1 cellular context compared by ENCODE assay signal in genomic region chr17:42928714-42929496, GRCh38.
A peak's percentile ranks its signal among the peaks of the same experiment; 100 is the strongest.
TF ChIP-seq lines count a peak whose summit lies in the region.

No MANE protein-coding gene starts in this region.

TF ChIP-seq in H1, 55 proteins besides CTCF, POLR2A, EP300 and RAD21:
- TF ChIP-seq CBX5 (IDR thresholded peaks at IDR 0.05; ENCODE audit: low read depth, low read length), result no peak
- TF ChIP-seq MAFK (IDR thresholded peaks at IDR 0.05; ENCODE audit: low read depth, low read length), result peak; percentile 82
- TF ChIP-seq JUND (IDR thresholded peaks at IDR 0.05; ENCODE audit: low read length), result 0 out of 2 replicates have a peak, but pooled peaks have one; percentile 6
- TF ChIP-seq BACH1 (IDR thresholded peaks at IDR 0.05; ENCODE audit: low read length), result peak; percentile 94
- no peak for TF ChIP-seq ATF3 (IDR thresholded peaks at IDR 0.05; ENCODE audit: insufficient read depth, low read depth, low read length)
- 0 out of 2 replicates have a peak, but pooled peaks have one; percentile 23 for TF ChIP-seq TAF1 (IDR thresholded peaks at IDR 0.05; ENCODE audit: low read depth, low read length)
- TF ChIP-seq ASH2L (IDR thresholded peaks at IDR 0.05; ENCODE audit: low read length), result peak; percentile 27
TF ChIP-seq in H1: peak in this region for 5.
